Comparison of ENCODE assay signal across 19 cellular contexts in the genomic region with DNA sequence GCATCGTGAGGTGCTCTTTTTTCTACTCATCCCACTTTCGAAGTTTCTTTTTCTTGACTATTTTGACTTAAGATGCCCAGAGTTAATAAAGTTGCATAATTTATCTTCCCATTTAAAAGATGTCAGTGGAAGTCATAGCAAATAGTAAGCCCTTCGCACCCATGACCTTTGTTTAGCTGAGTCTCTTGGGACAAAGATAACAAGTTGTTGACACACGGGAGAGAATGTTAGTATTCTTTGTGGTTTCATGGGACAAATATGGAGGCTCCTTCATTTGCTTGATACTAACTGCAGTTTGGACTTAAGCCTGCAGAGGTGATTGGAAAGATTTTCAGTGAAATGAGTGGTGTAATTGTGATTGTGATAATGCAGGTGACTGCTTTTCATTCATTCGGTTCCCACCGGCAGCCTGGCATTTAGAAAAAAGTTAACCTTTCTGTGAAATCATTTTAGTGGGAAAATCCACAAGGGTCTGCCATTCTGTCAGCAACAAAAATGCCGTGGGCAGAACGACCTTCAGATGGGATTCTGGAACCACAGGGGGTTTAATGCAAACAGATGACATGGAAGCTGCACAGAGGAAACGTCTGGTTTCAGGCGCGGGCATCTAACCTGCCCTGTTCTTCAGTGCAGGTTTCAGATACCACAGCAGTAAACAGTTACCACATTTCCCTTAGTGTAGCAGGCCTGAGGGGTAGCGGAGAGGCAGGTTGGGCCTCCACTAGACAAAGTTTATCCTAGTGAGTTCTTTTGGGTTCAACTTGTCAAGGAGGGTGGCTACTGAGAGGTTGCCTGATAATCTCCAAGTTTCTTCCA.
DNase-seq lines count a peak whose midpoint lies in the region; ATAC-seq, FAIRE-seq and TF ChIP-seq lines count a peak whose summit lies in the region.
"Had no signal": no experiment of that assay in that cellular context is flagged by ENCODE, and none has a peak within 500 bp of the region (broad histone marks: within the 10 kb centered on the region; RNA-seq: fewer than 3 reads in every experiment).

No MANE protein-coding gene starts in this region.

- peak in 2 of 5 donors; percentile 34 to 35 for DNase-seq in CD4-positive, alpha-beta memory T cell
- DNase-seq in GM12865 (ENCODE audit: low read depth) (peak; percentile 16), WTC11 (ENCODE audit: low spot score) (no peak), HepG2 (ENCODE audit: low spot score) (peak; percentile 91), mucosa of gallbladder (ENCODE audit: low spot score) (no peak), breast epithelium (ENCODE audit: low spot score in 2 of 2) (no peak), D721Med (ENCODE audit: insufficient read length, low spot score) (no peak), OCI-M1 (lab: John Stamatoyannopoulos, UW) (no peak)
- DNase-seq: foreskin fibroblast; hippocampal formation; mammary epithelial cell; NCI-H510A treated with DMSO at 0.1 percent for 48 hours; sigmoid colon; stimulated activated naive B cell treated with anti-CD40 and anti-IgM and Interleukin-4, amounts not matched to agents 10 μg/mL and 1 μg/mL and 100 μg/mL, for 72 hours; WERI-Rb-1 had no signal

- TF ChIP-seq CTCF in GM12865 (IDR thresholded peaks at IDR 0.05; ENCODE audit: insufficient read depth, low read depth, low read length, missing control alignments) (no peak), WTC11 (IDR thresholded peaks at IDR 0.05) (no peak), HepG2 (CRISPR knock-in tag; IDR thresholded peaks at IDR 0.05) (no peak), breast epithelium (IDR thresholded peaks at IDR 0.05) (no peak), D721Med (IDR thresholded peaks at IDR 0.05; ENCODE audit: insufficient read depth, missing control alignments) (no peak)

- TSS peak; percentile 27 for BruUV-seq in HepG2 (replicated peaks; lab: Mats Ljungman, UMichigan)

- H2AFZ ChIP-seq in HepG2 (ENCODE audit: low read length), result no peak overlapping the region
- H2AFZ ChIP-seq: GM23338, parathyroid adenoma had no signal

- H3K9me3 ChIP-seq in CD4-positive, alpha-beta memory T cell (ENCODE audit: control insufficient read depth in 1 of 2, low read length in 2 of 2), result no peaks in the 10 kb centered on the region
- H3K9me3 ChIP-seq in HepG2 (ENCODE audit: low read length), result no peaks in the 10 kb centered on the region
- H3K9me3 ChIP-seq in breast epithelium, result no peaks in the 10 kb centered on the region
- H3K9me3 ChIP-seq: sigmoid colon had no signal

- in situ Hi-C loops in HepG2 (cut with HindIII; ENCODE audit: extremely low pct_ligation_motif_present, low pct_unique_long_range_greater_than_20kb), result no loop called here

- TF ChIP-seq RAD21 in HepG2 (CRISPR knock-in tag; IDR thresholded peaks at IDR 0.05), result no peak

- H3K4me3 Mint-ChIP-seq in CD4-positive, alpha-beta memory T cell, result peak overlapping the region in 7 of 8 donors; percentile 15 to 78 (median 63)
- no peak overlapping the region for H3K4me3 Mint-ChIP-seq in WTC11
- H3K4me3 Mint-ChIP-seq: dendritic cell treated with granulocyte-macrophage colony-stimulating factor and Interleukin-4, amounts not matched to agents 40 ng/mL and 50 ng/mL, for 4 days; GM23338; stimulated activated naive B cell treated with anti-CD40 and anti-IgM and Interleukin-4, amounts not matched to agents 10 μg/mL and 1 μg/mL and 100 μg/mL, for 72 hours had no signal

- H3K27me3 ChIP-seq in CD4-positive, alpha-beta memory T cell (ENCODE audit: insufficient read depth, low read length), result no peaks in the 10 kb centered on the region
- H3K27me3 ChIP-seq in HepG2 (ENCODE audit: control insufficient read depth in 1 of 2, insufficient read depth in 2 of 2, low read length in 2 of 2) (no peaks in the 10 kb centered on the region), breast epithelium (no peaks in the 10 kb centered on the region)
- H3K27me3 ChIP-seq: sigmoid colon had no signal

- peaks cover 74% of the 10 kb centered on the region for H3K79me2 ChIP-seq in HepG2 (ENCODE audit: insufficient read depth, low read length)

- peaks cover 63% of the 10 kb centered on the region for H3K4me1 ChIP-seq in CD4-positive, alpha-beta memory T cell (ENCODE audit: insufficient read depth, low read length)
- H3K4me1 ChIP-seq in HepG2 (ENCODE audit: insufficient read depth, low read length) (peaks cover 100% of the 10 kb centered on the region), breast epithelium (no peaks in the 10 kb centered on the region)
- H3K4me1 ChIP-seq: parathyroid adenoma had no signal

- ATAC-seq in WTC11 (no peak), HepG2 (peak; percentile 60)
- ATAC-seq: GM23338 had no signal

- no peak overlapping the region for H3K27ac ChIP-seq in CD4-positive, alpha-beta memory T cell (ENCODE audit: low read depth, low read length)
- H3K27ac ChIP-seq in HepG2 (ENCODE audit: extremely low read length, insufficient read depth, low read length), result peak overlapping the region; percentile 65
- no peak overlapping the region for H3K27ac ChIP-seq in breast epithelium
- H3K27ac ChIP-seq: parathyroid adenoma, sigmoid colon, WERI-Rb-1 had no signal

- H3K4me3 ChIP-seq in CD4-positive, alpha-beta memory T cell (ENCODE audit: low read length in 2 of 2), result no peak overlapping the region
- H3K4me3 ChIP-seq in GM12865 (ENCODE audit: low read depth, low read length) (no peak overlapping the region), HepG2 (replicated peaks in 1 of 3; ENCODE audit: insufficient read depth in 1 of 3, low read depth in 2 of 3, low read length in 3 of 3) (peak overlapping the region in 1 of 3 experiments; percentile 3; a peak in 1 of 6 replicates), breast epithelium (no peak overlapping the region)
- H3K4me3 ChIP-seq: GM23338, sigmoid colon had no signal

- H4K20me1 ChIP-seq in HepG2 (ENCODE audit: insufficient read depth, low read length), result no peaks in the 10 kb centered on the region

- no peaks in the 10 kb centered on the region for H3K9me3 Mint-ChIP-seq in CD4-positive, alpha-beta memory T cell
- no peaks in the 10 kb centered on the region for H3K9me3 Mint-ChIP-seq in WTC11
- H3K9me3 Mint-ChIP-seq: dendritic cell treated with granulocyte-macrophage colony-stimulating factor and Interleukin-4, amounts not matched to agents 40 ng/mL and 50 ng/mL, for 4 days; GM23338; stimulated activated naive B cell treated with anti-CD40 and anti-IgM and Interleukin-4, amounts not matched to agents 10 μg/mL and 1 μg/mL and 100 μg/mL, for 72 hours had no signal

- TF ChIP-seq POLR2A in HepG2 (IDR thresholded peaks at IDR 0.05; ENCODE audit: insufficient read depth in 1 of 2, low read depth in 2 of 2, low read length in 2 of 2), result no peak
- no peak for TF ChIP-seq POLR2A in breast epithelium (IDR thresholded peaks at IDR 0.05)

- POLR2A ChIA-PET in CD4-positive, alpha-beta memory T cell (lab: Charles Lee; ENCODE audit: partially characterized antibody), result interaction anchor here (1.3 kb wide), 1 partner anchor 213 kb away, joined by 4 read pairs; no protein-coding TSS in a partner anchor
- POLR2A ChIA-PET in WTC11 (lab: Charles Lee) (no interaction called here), HepG2 (lab: Yijun Ruan, JAX) (interaction anchor here (1.0 to 1.4 kb wide), 3 partner anchors 10 to 38 kb away, joined by 3 to 13 read pairs (median 4); no protein-coding TSS in a partner anchor)

- peak overlapping the region in 6 of 7 donors; percentile 67 to 87 (median 81) for H3K27ac Mint-ChIP-seq in CD4-positive, alpha-beta memory T cell
- 0 out of 2 replicates have a peak overlapping the region, but pooled peaks have one; percentile 15 for H3K27ac Mint-ChIP-seq in WTC11
- H3K27ac Mint-ChIP-seq: dendritic cell treated with granulocyte-macrophage colony-stimulating factor and Interleukin-4, amounts not matched to agents 40 ng/mL and 50 ng/mL, for 4 days; GM23338; stimulated activated naive B cell treated with anti-CD40 and anti-IgM and Interleukin-4, amounts not matched to agents 10 μg/mL and 1 μg/mL and 100 μg/mL, for 72 hours had no signal

- intact Hi-C loops in CD4-positive, alpha-beta memory T cell (cut with micrococcal nuclease), result loop anchor here (10.0 kb wide), 2 partner anchors 197 to 227 kb away; no protein-coding TSS in a partner anchor
- intact Hi-C loops in HepG2 (cut with micrococcal nuclease; ENCODE audit: unreplicated experiment), result loop anchor here (2.0 kb wide), 1 partner anchor 39 kb away; no protein-coding TSS in a partner anchor
- intact Hi-C loops in breast epithelium (cut with DNase I; ENCODE audit: low total_unique reads), result no loop called here

- FAIRE-seq in HepG2 (lab: Jason Lieb, UNC), result peak; percentile 78
- FAIRE-seq in D721Med (lab: Jason Lieb, UNC), result no peak
- FAIRE-seq: keratinocyte had no signal

- H3K9ac ChIP-seq in HepG2 (ENCODE audit: insufficient read depth, low read depth, low read length), result peak overlapping the region; percentile 24; the same call in 1 of the 2 replicates
- H3K9ac ChIP-seq: parathyroid adenoma had no signal

- H3K4me1 Mint-ChIP-seq in CD4-positive, alpha-beta memory T cell, result peaks cover 51 to 89% (median 73%) of the 10 kb centered on the region in 4 donors
- H3K4me1 Mint-ChIP-seq in WTC11, result peaks cover 51% of the 10 kb centered on the region

- H3K4me2 ChIP-seq in HepG2 (ENCODE audit: low read depth, low read length), result peak overlapping the region; percentile 64
- H3K4me2 ChIP-seq: GM23338 had no signal

- peak in 1 of 2 experiments; percentile 88; a peak in 2 of 4 replicates for TF ChIP-seq EP300 in HepG2 (IDR thresholded peaks at IDR 0.05; ENCODE audit: low read depth in 2 of 2, low read length in 2 of 2)
- peak; percentile 64; the same call in 1 of the 2 replicates for TF ChIP-seq EP300 in HepG2 (CRISPR knock-in tag; IDR thresholded peaks at IDR 0.05; ENCODE audit: borderline replicate concordance)

- H3K36me3 ChIP-seq in CD4-positive, alpha-beta memory T cell (ENCODE audit: insufficient read depth, low read length), result no peaks in the 10 kb centered on the region
- H3K36me3 ChIP-seq in HepG2 (replicated peaks in 1 of 2; ENCODE audit: control insufficient read depth in 1 of 2, insufficient read depth in 2 of 2, low read length in 2 of 2) (no peaks in the 10 kb centered on the region), breast epithelium (no peaks in the 10 kb centered on the region)
- H3K36me3 ChIP-seq: sigmoid colon had no signal

- WGBS in HepG2 (ENCODE audit: low lambda C conversion rate), result 23% methylated on average over 10 of the region's 12 CpGs

- H3K27me3 Mint-ChIP-seq in CD4-positive, alpha-beta memory T cell, result no peaks in the 10 kb centered on the region
- no peaks in the 10 kb centered on the region for H3K27me3 Mint-ChIP-seq in WTC11 (ENCODE audit: low read depth)
- H3K27me3 Mint-ChIP-seq: dendritic cell treated with granulocyte-macrophage colony-stimulating factor and Interleukin-4, amounts not matched to agents 40 ng/mL and 50 ng/mL, for 4 days; stimulated activated naive B cell treated with anti-CD40 and anti-IgM and Interleukin-4, amounts not matched to agents 10 μg/mL and 1 μg/mL and 100 μg/mL, for 72 hours had no signal

- peaks cover 8 to 24% of the 10 kb centered on the region in 2 donors for H3K36me3 Mint-ChIP-seq in CD4-positive, alpha-beta memory T cell
- H3K36me3 Mint-ChIP-seq in WTC11, result no peaks in the 10 kb centered on the region

- CTCF ChIA-PET in CD4-positive, alpha-beta memory T cell (lab: Charles Lee; ENCODE audit: partially characterized antibody), result no interaction called here
- CTCF ChIA-PET in WTC11 (lab: Charles Lee) (no interaction called here), HepG2 (lab: Yijun Ruan, JAX; ENCODE audit: low intra/inter-chr PET ratio, low total read pairs) (no interaction called here)

TF ChIP-seq in HepG2, 621 proteins besides CTCF, POLR2A, EP300 and RAD21 (continues in another document):
- TF ChIP-seq ZNF30 (CRISPR knock-in tag; IDR thresholded peaks at IDR 0.05), result no peak

Comparison
In these comparisons a context has a peak if more than half of its experiments do, and no peak if none do; other contexts are left out.
1. DNase-seq: peak in GM12865 (single experiment) and HepG2 (single experiment); none in WTC11 (single experiment), mucosa of gallbladder (single experiment), breast epithelium (0 of 2), D721Med (single experiment) and OCI-M1 (single experiment).